In the genomic region with DNA sequence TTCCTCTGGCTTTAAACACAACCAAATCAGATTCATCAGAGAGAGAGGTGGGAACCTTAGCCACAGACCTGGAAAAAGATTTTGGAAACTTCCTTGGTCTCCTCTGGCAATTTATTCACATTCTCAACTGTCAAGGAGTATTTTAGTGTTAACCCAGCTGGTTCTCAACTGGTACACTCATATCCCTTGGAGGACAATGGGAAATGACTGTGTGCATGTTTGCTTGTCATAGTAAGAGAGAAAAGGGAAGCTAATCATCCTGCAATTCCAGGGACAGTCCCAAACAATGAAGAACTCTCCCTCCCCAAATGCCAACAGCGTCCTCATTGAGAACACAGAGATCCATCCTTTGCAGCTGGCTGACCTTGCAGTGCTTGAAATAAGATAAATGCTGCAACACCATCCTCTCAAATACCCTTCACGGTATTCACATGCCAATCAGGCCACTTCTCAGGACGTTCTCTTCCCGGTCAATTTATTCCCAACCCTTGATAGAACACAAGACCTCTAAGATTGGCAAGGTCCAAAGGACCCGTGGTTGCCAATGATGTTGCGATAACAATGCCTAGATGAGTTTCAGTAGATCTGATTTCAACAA, we compare ENCODE assay signal across 21 cellular contexts.
DNase-seq lines count a peak whose midpoint lies in the region; ATAC-seq, FAIRE-seq and TF ChIP-seq lines count a peak whose summit lies in the region.
"Had no signal": no experiment of that assay in that cellular context is flagged by ENCODE, and none has a peak within 500 bp of the region (broad histone marks: within the 10 kb centered on the region; RNA-seq: fewer than 3 reads in every experiment).

No MANE protein-coding gene starts in this region.

- H3K9me3 ChIP-seq in HUES64 (ENCODE audit: insufficient read depth, low read depth, low read length) (no peaks in the 10 kb centered on the region), Peyer's patch (no peaks in the 10 kb centered on the region)
- H3K9me3 ChIP-seq: BE2C, HAP-1, lower lobe of right lung had no signal

- no peaks in the 10 kb centered on the region for H3K27me3 ChIP-seq in HUES64 (ENCODE audit: insufficient read depth, low read length)
- H3K27me3 ChIP-seq in bronchial epithelial cell (ENCODE audit: control insufficient read depth, insufficient read depth, low read length), result no peaks in the 10 kb centered on the region
- no peaks in the 10 kb centered on the region for H3K27me3 ChIP-seq in Peyer's patch
- H3K27me3 ChIP-seq: BE2C, dorsolateral prefrontal cortex had no signal

- no peak overlapping the region for H3K27ac Mint-ChIP-seq in activated T-helper 2 cell treated with anti-CD3 and anti-CD28 coated beads, Interferon-gamma antibody, Interleukin-2, Interleukin-4, amounts not matched to agents 10 μg/mL and 5 μg/mL and 100 μg/mL, durations not matched to agents 14 hours and 24 hours and 36 hours
- H3K27ac Mint-ChIP-seq: activated naive CD8-positive, alpha-beta T cell treated with anti-CD3 and anti-CD28 coated beads, Interleukin-2, amount 50 U/mL, for 24 hours; nephron; T-helper 1 cell treated with Interleukin-12 subunit alpha and Interleukin-12 subunit beta and Interleukin-4 antibody, amounts not matched to agents 30 μg/mL and 1 μg/mL, for 36 hours; type B pancreatic cell had no signal

- no peak for TF ChIP-seq POLR2A in Peyer's patch (IDR thresholded peaks at IDR 0.05)

- 94% methylated on average over 6 of the region's 6 CpGs for WGBS in HUES64

- H3K9ac ChIP-seq in HUES64 (ENCODE audit: low read depth, low read length), result no peak overlapping the region
- H3K9ac ChIP-seq: KMS-11 had no signal

- TF ChIP-seq CTCF in bronchial epithelial cell (IDR thresholded peaks at IDR 0.05; ENCODE audit: insufficient read depth, low read length, severe bottlenecking), result no peak
- TF ChIP-seq CTCF in Peyer's patch (IDR thresholded peaks at IDR 0.05), result no peak

- ATAC-seq in left ventricle myocardium superior, result peak; percentile 82

- no peaks in the 10 kb centered on the region for H3K9me3 Mint-ChIP-seq in activated T-helper 2 cell treated with anti-CD3 and anti-CD28 coated beads, Interferon-gamma antibody, Interleukin-2, Interleukin-4, amounts not matched to agents 10 μg/mL and 5 μg/mL and 100 μg/mL, durations not matched to agents 14 hours and 24 hours and 36 hours
- H3K9me3 Mint-ChIP-seq: activated naive CD8-positive, alpha-beta T cell treated with anti-CD3 and anti-CD28 coated beads, Interleukin-2, amount 50 U/mL, for 24 hours; nephron; T-helper 1 cell treated with Interleukin-12 subunit alpha and Interleukin-12 subunit beta and Interleukin-4 antibody, amounts not matched to agents 30 μg/mL and 1 μg/mL, for 36 hours; type B pancreatic cell had no signal

- H3K4me1 Mint-ChIP-seq in activated T-helper 2 cell treated with anti-CD3 and anti-CD28 coated beads, Interferon-gamma antibody, Interleukin-2, Interleukin-4, amounts not matched to agents 10 μg/mL and 5 μg/mL and 100 μg/mL, durations not matched to agents 14 hours and 24 hours and 36 hours (ENCODE audit: low read depth), result no peaks in the 10 kb centered on the region

- DNase-seq in ELR (ENCODE audit: low read depth) (peak; percentile 45), bronchial epithelial cell (ENCODE audit: low read depth) (peak; percentile 33), left ventricle myocardium superior (no peak), NCI-H1436 (lab: John Stamatoyannopoulos, UW) (no peak), Peyer's patch (no peak), OCI-M1 (lab: John Stamatoyannopoulos, UW) (no peak)
- DNase-seq in activated T-helper 2 cell treated with anti-CD3 and anti-CD28 coated beads, Interferon-gamma antibody, Interleukin-2, Interleukin-4, amounts not matched to agents 10 μg/mL and 5 μg/mL and 100 μg/mL, durations not matched to agents 14 hours and 24 hours and 36 hours (ENCODE audit: low spot score), result no peak
- DNase-seq: lower lobe of right lung had no signal

- H3K4me3 ChIP-seq in HUES64 (ENCODE audit: low read length), result no peak overlapping the region
- H3K4me3 ChIP-seq in bronchial epithelial cell (ENCODE audit: low read depth, low read length), result no peak overlapping the region
- no peak overlapping the region for H3K4me3 ChIP-seq in Peyer's patch
- H3K4me3 ChIP-seq: dorsolateral prefrontal cortex, HAP-1, lower lobe of right lung, SK-N-MC had no signal

- H3K36me3 Mint-ChIP-seq in activated T-helper 2 cell treated with anti-CD3 and anti-CD28 coated beads, Interferon-gamma antibody, Interleukin-2, Interleukin-4, amounts not matched to agents 10 μg/mL and 5 μg/mL and 100 μg/mL, durations not matched to agents 14 hours and 24 hours and 36 hours (ENCODE audit: low read depth), result no peaks in the 10 kb centered on the region

- H3K27ac ChIP-seq in HUES64 (ENCODE audit: low read depth, low read length), result peak overlapping the region; percentile 22; the same call in 1 of the 2 replicates
- no peak overlapping the region for H3K27ac ChIP-seq in Peyer's patch
- H3K27ac ChIP-seq: KMS-11, lower lobe of right lung, RWPE1, SK-N-MC had no signal

- no peak overlapping the region for H3K4me3 Mint-ChIP-seq in activated T-helper 2 cell treated with anti-CD3 and anti-CD28 coated beads, Interferon-gamma antibody, Interleukin-2, Interleukin-4, amounts not matched to agents 10 μg/mL and 5 μg/mL and 100 μg/mL, durations not matched to agents 14 hours and 24 hours and 36 hours (ENCODE audit: low read depth)
- H3K4me3 Mint-ChIP-seq: activated naive CD8-positive, alpha-beta T cell treated with anti-CD3 and anti-CD28 coated beads, Interleukin-2, amount 50 U/mL, for 24 hours; nephron; T-helper 1 cell treated with Interleukin-12 subunit alpha and Interleukin-12 subunit beta and Interleukin-4 antibody, amounts not matched to agents 30 μg/mL and 1 μg/mL, for 36 hours; type B pancreatic cell had no signal

- H3K27me3 Mint-ChIP-seq in activated T-helper 2 cell treated with anti-CD3 and anti-CD28 coated beads, Interferon-gamma antibody, Interleukin-2, Interleukin-4, amounts not matched to agents 10 μg/mL and 5 μg/mL and 100 μg/mL, durations not matched to agents 14 hours and 24 hours and 36 hours (ENCODE audit: low read depth), result peaks cover 17% of the 10 kb centered on the region
- H3K27me3 Mint-ChIP-seq: type B pancreatic cell had no signal

- H3K36me3 ChIP-seq in HUES64 (ENCODE audit: insufficient read depth, low read length), result peaks cover 9% of the 10 kb centered on the region; the same call in 1 of the 2 replicates
- H3K36me3 ChIP-seq in bronchial epithelial cell (ENCODE audit: control insufficient read depth, insufficient read depth, low read length), result peaks cover 5% of the 10 kb centered on the region
- peaks cover 0 to 6% (median 0%) of the 10 kb centered on the region in 3 donors for H3K36me3 ChIP-seq in Peyer's patch
- H3K36me3 ChIP-seq: BE2C, HAP-1, lower lobe of right lung had no signal

- no peak for FAIRE-seq in bronchial epithelial cell (lab: Jason Lieb, UNC)
- FAIRE-seq: G401.6, keratinocyte had no signal

- H3K4me1 ChIP-seq in HUES64 (ENCODE audit: insufficient read depth, low read length) (peaks cover 33% of the 10 kb centered on the region), Peyer's patch (peaks cover 0 to under 1% (median 0%) of the 10 kb centered on the region in 4 donors)
- H3K4me1 ChIP-seq: BE2C, lower lobe of right lung had no signal

- intact Hi-C loops in left ventricle myocardium superior (cut with micrococcal nuclease), result no loop called here
- intact Hi-C loops in activated T-helper 2 cell treated with anti-CD3 and anti-CD28 coated beads, Interferon-gamma antibody, Interleukin-2, Interleukin-4, amounts not matched to agents 10 μg/mL and 5 μg/mL and 100 μg/mL, durations not matched to agents 14 hours and 24 hours and 36 hours (cut with micrococcal nuclease), result loop anchor here (2.0 kb wide), 1 partner anchor 167 kb away; no protein-coding TSS in a partner anchor

Comparison
In these comparisons a context has a peak if more than half of its experiments do, and no peak if none do; other contexts are left out.
1. DNase-seq: peak in ELR (single experiment) and bronchial epithelial cell (single experiment); none in left ventricle myocardium superior (single experiment), activated T-helper 2 cell treated with anti-CD3 and anti-CD28 coated beads, Interferon-gamma antibody, Interleukin-2, Interleukin-4, amounts not matched to agents 10 μg/mL and 5 μg/mL and 100 μg/mL, durations not matched to agents 14 hours and 24 hours and 36 hours (single experiment), NCI-H1436 (single experiment), Peyer's patch (0 of 3) and OCI-M1 (single experiment).